In the genomic region with DNA sequence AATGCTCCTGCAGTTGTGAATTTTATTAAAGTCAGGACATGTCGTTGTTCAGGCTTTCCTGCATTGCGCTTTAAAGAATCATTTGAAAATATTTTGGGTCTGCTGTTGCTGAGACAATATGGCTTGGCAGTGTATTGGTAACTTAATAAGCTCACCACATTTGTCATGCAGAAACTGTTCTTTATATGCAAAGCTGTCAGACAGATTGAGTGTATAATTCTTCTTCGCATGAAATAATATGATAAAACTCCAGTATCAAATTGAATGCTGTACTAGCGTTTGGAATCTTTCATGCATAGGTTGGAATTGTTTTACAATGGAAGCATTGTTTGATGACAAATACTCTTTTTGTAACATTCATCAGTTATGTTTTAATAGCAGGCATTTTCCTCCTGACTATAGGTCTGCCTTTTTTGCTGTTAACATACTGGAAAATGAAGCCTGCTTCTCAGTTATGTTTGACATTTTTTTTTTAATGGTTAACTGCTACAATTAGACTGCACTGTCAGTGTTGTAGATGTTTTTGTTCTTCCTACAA, we compare ENCODE assay signal across 11 cellular contexts. TPM values are rescaled to one million over a fixed set of nuclear protein-coding genes. Genes with fewer than 3 reads are reported as not detected.
DNase-seq lines count a peak whose midpoint lies in the region; ATAC-seq and TF ChIP-seq lines count a peak whose summit lies in the region.
"Had no signal": no experiment of that assay in that cellular context is flagged by ENCODE, and none has a peak within 500 bp of the region (broad histone marks: within the 10 kb centered on the region; RNA-seq: fewer than 3 reads in every experiment).

No MANE protein-coding gene starts in this region.

- no peak overlapping the region for H2BK120ac ChIP-seq in neuronal stem cell (ENCODE audit: low read depth, low read length)

- no peaks in the 10 kb centered on the region for H3K9me3 Mint-ChIP-seq in activated naive CD4-positive, alpha-beta T cell treated with anti-CD3 and anti-CD28 coated beads for 36 hours

- H3K36me3 ChIP-seq in OCI-LY1 (ENCODE audit: insufficient read depth, low read length) (no peaks in the 10 kb centered on the region), psoas muscle (ENCODE audit: insufficient read depth in 1 of 2, low read depth in 1 of 2) (no peaks in the 10 kb centered on the region), H7 (replicated peaks; ENCODE audit: control insufficient read depth, insufficient read depth, low read length) (no peaks in the 10 kb centered on the region), neuronal stem cell (replicated peaks in 1 of 2; ENCODE audit: control insufficient read depth in 2 of 2, insufficient read depth in 2 of 2, low read length in 2 of 2) (no peaks in the 10 kb centered on the region)
- H3K36me3 ChIP-seq in effector memory CD4-positive, alpha-beta T cell (ENCODE audit: control insufficient read depth, insufficient read depth, low read length): no peaks in the 10 kb centered on the region
- H3K36me3 ChIP-seq: BLaER1 had no signal

- H2BK5ac ChIP-seq in neuronal stem cell (ENCODE audit: low read length): no peak overlapping the region

- H4K8ac ChIP-seq in neuronal stem cell (ENCODE audit: low read depth, low read length): no peak overlapping the region

- H2BK12ac ChIP-seq in neuronal stem cell (ENCODE audit: low read length): no peak overlapping the region

- H2AFZ ChIP-seq in OCI-LY1 (ENCODE audit: low read length): no peak overlapping the region
- no peak overlapping the region for H2AFZ ChIP-seq in neuronal stem cell (ENCODE audit: low read length)

- TF ChIP-seq CTCF in AG10803 (conservative IDR thresholded peaks at IDR 0.05; ENCODE audit: low read length) (no peak), OCI-LY1 (IDR thresholded peaks at IDR 0.05; ENCODE audit: low read length) (no peak), psoas muscle (IDR thresholded peaks at IDR 0.05) (no peak)

- H3K4me3 Mint-ChIP-seq in activated naive CD4-positive, alpha-beta T cell treated with anti-CD3 and anti-CD28 coated beads for 36 hours: no peak overlapping the region

- H3K14ac ChIP-seq in neuronal stem cell (ENCODE audit: low read length): no peak overlapping the region

- H3K27ac ChIP-seq in OCI-LY1 (ENCODE audit: low read depth, low read length, poor library complexity, severe bottlenecking): peak overlapping the region; percentile 83
- peak overlapping the region; percentile 83 for H3K27ac ChIP-seq in epithelial cell of prostate
- H3K27ac ChIP-seq in psoas muscle: peak overlapping the region; percentile 79
- no peak overlapping the region for H3K27ac ChIP-seq in effector memory CD4-positive, alpha-beta T cell (ENCODE audit: insufficient read depth, low read length, poor library complexity, severe bottlenecking)
- H3K27ac ChIP-seq in neuronal stem cell (replicated peaks; ENCODE audit: low read length): no peak overlapping the region
- H3K27ac ChIP-seq: BLaER1 had no signal

- peaks cover 4% of the 10 kb centered on the region for H3K27me3 Mint-ChIP-seq in activated naive CD4-positive, alpha-beta T cell treated with anti-CD3 and anti-CD28 coated beads for 36 hours (ENCODE audit: low read depth)

- H3K18ac ChIP-seq in neuronal stem cell (ENCODE audit: low read length): no peak overlapping the region

- no peaks in the 10 kb centered on the region for H4K20me1 ChIP-seq in OCI-LY1 (ENCODE audit: insufficient read depth, low read length)
- H4K20me1 ChIP-seq: BLaER1 had no signal

- H3K36me3 Mint-ChIP-seq in activated naive CD4-positive, alpha-beta T cell treated with anti-CD3 and anti-CD28 coated beads for 36 hours (ENCODE audit: low read depth): no peaks in the 10 kb centered on the region

- H3K79me2 ChIP-seq in OCI-LY1 (ENCODE audit: insufficient read depth, low read length): peaks cover 71% of the 10 kb centered on the region

- DNase-seq in AG10803 (ENCODE audit: low read depth) (no peak), epithelial cell of prostate (ENCODE audit: low read depth, low spot score) (no peak), psoas muscle (no peak), H7 (no peak), neuronal stem cell (ENCODE audit: low spot score) (no peak)
- DNase-seq in effector memory CD4-positive, alpha-beta T cell: no peak
- DNase-seq in activated naive CD4-positive, alpha-beta T cell treated with anti-CD3 and anti-CD28 coated beads for 36 hours: no peak
- DNase-seq: GF-D8 had no signal

- H3K23ac ChIP-seq in neuronal stem cell (ENCODE audit: low read depth, low read length, poor library complexity): no peak overlapping the region

- H3K9me3 ChIP-seq in OCI-LY1 (ENCODE audit: low read length) (no peaks in the 10 kb centered on the region), psoas muscle (no peaks in the 10 kb centered on the region), neuronal stem cell (replicated peaks in 1 of 2; ENCODE audit: control insufficient read depth in 2 of 2, insufficient read depth in 1 of 2, low read depth in 1 of 2, low read length in 2 of 2) (no peaks in the 10 kb centered on the region)
- H3K9me3 ChIP-seq in effector memory CD4-positive, alpha-beta T cell (ENCODE audit: control insufficient read depth, low read length): no peaks in the 10 kb centered on the region
- H3K9me3 ChIP-seq: BLaER1, testis had no signal

- H3K4me1 ChIP-seq in OCI-LY1 (ENCODE audit: insufficient read depth, low read length, severe bottlenecking): peaks cover 99% of the 10 kb centered on the region
- H3K4me1 ChIP-seq in psoas muscle: peaks cover 78% of the 10 kb centered on the region
- H3K4me1 ChIP-seq in effector memory CD4-positive, alpha-beta T cell (ENCODE audit: control insufficient read depth, insufficient read depth, low read length, poor library complexity, severe bottlenecking): no peaks in the 10 kb centered on the region
- peaks cover 0 to 4% of the 10 kb centered on the region in 2 donors for H3K4me1 ChIP-seq in neuronal stem cell (ENCODE audit: control insufficient read depth in 2 of 2, insufficient read depth in 1 of 2, low read depth in 1 of 2, low read length in 2 of 2)
- H3K4me1 ChIP-seq: BLaER1 had no signal

- 22 to 44% (median 23%) methylated on average over 4 of the region's 4 CpGs for WGBS in psoas muscle, 3 donors
- no CpG with 5 or more reads among the region's 4 CpGs for WGBS in neuronal stem cell (ENCODE audit: extremely low coverage in 2 of 2, insufficient read length in 2 of 2, insufficient replicate concordance in 1 of 2), 2 donors

- H3K27me3 ChIP-seq in OCI-LY1 (ENCODE audit: insufficient read depth, low read length) (no peaks in the 10 kb centered on the region), psoas muscle (ENCODE audit: insufficient read depth in 3 of 3, low read length in 2 of 3) (no peaks in the 10 kb centered on the region), H7 (ENCODE audit: control insufficient read depth, insufficient read depth, low read length) (no peaks in the 10 kb centered on the region), neuronal stem cell (ENCODE audit: control insufficient read depth in 3 of 3, insufficient read depth in 3 of 3, low read depth in 1 of 3, low read length in 3 of 3) (no peaks in the 10 kb centered on the region)
- H3K27me3 ChIP-seq in effector memory CD4-positive, alpha-beta T cell (replicated peaks; ENCODE audit: control insufficient read depth, insufficient read depth, low read length, poor library complexity, severe bottlenecking): no peaks in the 10 kb centered on the region
- H3K27me3 ChIP-seq: BLaER1, testis had no signal

- CTCF ChIA-PET in activated naive CD4-positive, alpha-beta T cell treated with anti-CD3 and anti-CD28 coated beads for 36 hours (lab: Charles Lee): interaction anchor here (0.6 kb wide), 1 partner anchor 318 kb away, joined by 4 read pairs; no protein-coding TSS in a partner anchor

- no peak overlapping the region for H3K4ac ChIP-seq in neuronal stem cell (ENCODE audit: low read length)

- H4K91ac ChIP-seq in neuronal stem cell (ENCODE audit: low read depth, low read length, poor library complexity): no peak overlapping the region

- intact Hi-C loops in psoas muscle (cut with DNase I): loop anchor here (1.0 to 5.0 kb wide), 2 partner anchors 10 to 52 kb away; partner anchors contain the start of gene RBMS3 (in 1 of the 2)
- intact Hi-C loops in activated naive CD4-positive, alpha-beta T cell treated with anti-CD3 and anti-CD28 coated beads for 36 hours (cut with micrococcal nuclease): no loop called here

- H3K4me1 Mint-ChIP-seq in activated naive CD4-positive, alpha-beta T cell treated with anti-CD3 and anti-CD28 coated beads for 36 hours (ENCODE audit: low read depth): no peaks in the 10 kb centered on the region

- H3K79me1 ChIP-seq in neuronal stem cell (ENCODE audit: low read depth, low read length): no peaks in the 10 kb centered on the region

- no peak overlapping the region for H2BK15ac ChIP-seq in neuronal stem cell (ENCODE audit: low read length)

- H3F3A ChIP-seq in OCI-LY1 (ENCODE audit: insufficient read depth, low read length): no peaks in the 10 kb centered on the region

- H3K4me2 ChIP-seq in OCI-LY1 (ENCODE audit: low read length) (peak overlapping the region; percentile 56), neuronal stem cell (ENCODE audit: insufficient read depth, low read length, poor library complexity, severe bottlenecking) (no peak overlapping the region)
- H3K4me2 ChIP-seq: BLaER1 had no signal

- H3K4me3 ChIP-seq in AG10803 (ENCODE audit: low read length): peak overlapping the region; percentile 46; the same call in 1 of the 2 replicates
- H3K4me3 ChIP-seq in OCI-LY1 (ENCODE audit: low read depth, low read length, poor library complexity, severe bottlenecking): peak overlapping the region; percentile 26
- H3K4me3 ChIP-seq in psoas muscle: peak overlapping the region; percentile 58
- H3K4me3 ChIP-seq in effector memory CD4-positive, alpha-beta T cell (ENCODE audit: insufficient read depth, low read depth, low read length, poor library complexity, severe bottlenecking): no peak overlapping the region
- H3K4me3 ChIP-seq in H7 (ENCODE audit: insufficient read depth, low read depth, low read length): no peak overlapping the region
- no peak overlapping the region for H3K4me3 ChIP-seq in neuronal stem cell (ENCODE audit: low read length in 2 of 2)
- H3K4me3 ChIP-seq: BLaER1 had no signal

- no peak overlapping the region for H2AK5ac ChIP-seq in neuronal stem cell (ENCODE audit: low read depth, low read length)

- H3K9ac ChIP-seq in OCI-LY1 (ENCODE audit: low read length) (peak overlapping the region; percentile 5; the same call in 1 of the 2 replicates), neuronal stem cell (ENCODE audit: low read depth, low read length, poor library complexity) (no peak overlapping the region)
- H3K9ac ChIP-seq: BLaER1 had no signal

- no peaks in the 10 kb centered on the region for H3K9me2 ChIP-seq in OCI-LY1 (ENCODE audit: low read depth, low read length)

- no peak for ATAC-seq in psoas muscle

- no peak overlapping the region for H3K27ac Mint-ChIP-seq in activated naive CD4-positive, alpha-beta T cell treated with anti-CD3 and anti-CD28 coated beads for 36 hours

RNA-seq across cellular contexts. Expression of gene RBMS3, which starts 53.9 kb away (rescaled TPM):
- 10 to 100 TPM; 23.5 to 34.5 (median 29.7) TPM for total RNA-seq in psoas muscle
- 1 to 10 TPM; 3.8 to 5.3 (median 4.3) TPM for polyA plus RNA-seq in psoas muscle
- total RNA-seq in activated naive CD4-positive, alpha-beta T cell treated with anti-CD3 and anti-CD28 coated beads for 36 hours: 1 to 10 TPM in 1 of 2 experiments, under 1 TPM in 1; 0.84 to 1.1 TPM
- total RNA-seq in H7 (2014; rRNA removed; shearing (Covaris generic)): 9.4 and 14.4 TPM in 2 replicates
- 0.45 TPM for polyA plus RNA-seq in neuronal stem cell (2013, experiment 1 of 2)
- 0.61 TPM for polyA plus RNA-seq in neuronal stem cell (2013, experiment 2 of 2)

Comparison
In these comparisons a context has a peak if more than half of its experiments do, and no peak if none do; other contexts are left out.
1. H3K4me3 ChIP-seq: peak in AG10803 (single experiment), OCI-LY1 (single experiment) and psoas muscle (single experiment); none in effector memory CD4-positive, alpha-beta T cell (single experiment), H7 (single experiment) and neuronal stem cell (0 of 2).
2. H3K27ac ChIP-seq: peak in OCI-LY1 (single experiment), epithelial cell of prostate (single experiment) and psoas muscle (single experiment); none in effector memory CD4-positive, alpha-beta T cell (single experiment) and neuronal stem cell (single experiment).